Comparison of ENCODE assay signal across 8 cellular contexts in genomic region chr2:69915050-69915945, GRCh38. TPM values are rescaled to one million over a fixed set of nuclear protein-coding genes. Genes with fewer than 3 reads are reported as not detected.
A peak's percentile ranks its signal among the peaks of the same experiment; 100 is the strongest.
DNase-seq lines count a peak whose midpoint lies in the region; ATAC-seq and TF ChIP-seq lines count a peak whose summit lies in the region.

TSS of gene MXD1 (plus strand) at chr2:69915109. CDS start at chr2:69915331, 222 bp downstream.

- CTCF ChIA-PET in WTC11 (lab: Charles Lee) = interaction anchor here (0.6 to 3.1 kb wide), 28 partner anchors 11 to 730 kb away, joined by 3 to 52 read pairs (median 4); partner anchors contain the start of genes C2orf42, SNRNP27 and SNRPG

- POLR2A ChIA-PET in WTC11 (lab: Charles Lee) = interaction anchor here (0.5 to 2.8 kb wide), 33 partner anchors 8 to 378 kb away, joined by 3 to 67 read pairs (median 4); partner anchors contain the start of genes ANXA4, C2orf42, PCYOX1 and SNRNP27

- DNase-seq in EH (ENCODE audit: low read depth) = peak; percentile 11
- no peak for DNase-seq in HFF-Myc (ENCODE audit: extremely low read depth, low read depth)
- peak; percentile 41 for DNase-seq in WTC11 (ENCODE audit: low spot score)
- DNase-seq in fibroblast of mammary gland (ENCODE audit: low read depth) = no peak
- no peak for DNase-seq in neural crest cell (ENCODE audit: low read depth, low spot score)
- DNase-seq in NCI-H1694 treated with DMSO at 0.1 percent for 48 hours (lab: John Stamatoyannopoulos, UW) = no peak
- DNase-seq in HuH-7.5 (ENCODE audit: low spot score) = no peak

- H3K4me3 ChIP-seq in HFF-Myc (replicated peaks; ENCODE audit: low read depth, low read length) = peak within 1 kb of the TSS; percentile 75
- H3K4me3 ChIP-seq in fibroblast of mammary gland (ENCODE audit: control insufficient read depth, low read depth, low read length) = peak within 1 kb of the TSS; percentile 70

- H3K36me3 Mint-ChIP-seq in WTC11 = no peaks in the 10 kb centered on the region
- no peaks in the 10 kb centered on the region for H3K36me3 Mint-ChIP-seq in neural crest cell (ENCODE audit: low read depth)

- H3K4me3 Mint-ChIP-seq in WTC11 (peak within 1 kb of the TSS; percentile 71), neural crest cell (peak within 1 kb of the TSS; percentile 96)

- H3K9me3 Mint-ChIP-seq in WTC11 (no peaks in the 10 kb centered on the region), neural crest cell (no peaks in the 10 kb centered on the region)

- ATAC-seq in WTC11 (no peak), GM18511 (IDR thresholded peaks at IDR 0.05; ENCODE audit: unreplicated experiment) (no peak)

- H3K27me3 Mint-ChIP-seq in WTC11 (ENCODE audit: low read depth) (no peaks in the 10 kb centered on the region), neural crest cell (ENCODE audit: low read depth) (peaks cover 4% of the 10 kb centered on the region)

- H3K27ac Mint-ChIP-seq in WTC11 = peak within 1 kb of the TSS; percentile 70
- H3K27ac Mint-ChIP-seq in neural crest cell (ENCODE audit: unreplicated experiment) = peak within 1 kb of the TSS; percentile 98

- TF ChIP-seq CTCF in HFF-Myc (IDR thresholded peaks at IDR 0.05; ENCODE audit: low read depth, low read length, missing control alignments) = no peak
- TF ChIP-seq CTCF in WTC11 (IDR thresholded peaks at IDR 0.05) = no peak
- TF ChIP-seq CTCF in fibroblast of mammary gland (conservative IDR thresholded peaks at IDR 0.05; ENCODE audit: control insufficient read depth, insufficient read depth, low read depth, low read length) = no peak
- TF ChIP-seq CTCF in neural crest cell (conservative IDR thresholded peaks at IDR 0.05) = no peak

- H3K4me1 Mint-ChIP-seq in WTC11 (peaks cover 4% of the 10 kb centered on the region; the same call in 1 of the 2 replicates), neural crest cell (peaks cover 16% of the 10 kb centered on the region)

TF ChIP-seq in WTC11, 78 proteins besides CTCF, POLR2A, EP300 and RAD21:
- TF ChIP-seq HMGXB4 (CRISPR knock-in tag; IDR thresholded peaks at IDR 0.05) = 0 out of 2 replicates have a peak, but pooled peaks have one; percentile 39
- 0 out of 2 replicates have a peak, but pooled peaks have one; percentile 33 for TF ChIP-seq ATF1 (CRISPR knock-in tag; IDR thresholded peaks at IDR 0.05)
- TF ChIP-seq FOXK1 (CRISPR knock-in tag; IDR thresholded peaks at IDR 0.05) = peak; percentile 87
- no peak for TF ChIP-seq ZNF263 (CRISPR knock-in tag; IDR thresholded peaks at IDR 0.05; ENCODE audit: low read depth)
- TF ChIP-seq ARID4B (CRISPR knock-in tag; IDR thresholded peaks at IDR 0.05; ENCODE audit: borderline replicate concordance) = 0 out of 2 replicates have a peak, but pooled peaks have one; percentile 91
TF ChIP-seq in WTC11: peak in this region for 4.

RNA-seq across cellular contexts. Expression of gene MXD1, which starts in this region (rescaled TPM):
- total RNA-seq in WTC11 (2021) (1.5 to 2.3 TPM (median 1.6 TPM) in 3 replicates), neural crest cell (4.9 and 6.6 TPM in 2 replicates)

Comparison
In these comparisons a context has a peak if more than half of its experiments do, and no peak if none do; other contexts are left out.
1. DNase-seq: peak in EH (single experiment) and WTC11 (single experiment); none in HFF-Myc (single experiment), fibroblast of mammary gland (single experiment), neural crest cell (single experiment), NCI-H1694 treated with DMSO at 0.1 percent for 48 hours (single experiment) and HuH-7.5 (single experiment).